1 cellular context compared by ENCODE assay signal in genomic region chr13:114126789-114127472, GRCh38.
TF ChIP-seq lines count a peak whose summit lies in the region.

No MANE protein-coding gene starts in this region.

TF ChIP-seq in endothelial cell of umbilical vein, 7 proteins besides CTCF, POLR2A, EP300 and RAD21 (continued from another document):
- TF ChIP-seq POLR2AphosphoS5 (IDR thresholded peaks at IDR 0.05; ENCODE audit: insufficient read depth, low read depth, low read length) (no peak), FOS (IDR thresholded peaks at IDR 0.05; ENCODE audit: borderline replicate concordance, insufficient read depth, low read length) (no peak)
